Comparison of ENCODE assay signal across 8 cellular contexts in the genomic region with DNA sequence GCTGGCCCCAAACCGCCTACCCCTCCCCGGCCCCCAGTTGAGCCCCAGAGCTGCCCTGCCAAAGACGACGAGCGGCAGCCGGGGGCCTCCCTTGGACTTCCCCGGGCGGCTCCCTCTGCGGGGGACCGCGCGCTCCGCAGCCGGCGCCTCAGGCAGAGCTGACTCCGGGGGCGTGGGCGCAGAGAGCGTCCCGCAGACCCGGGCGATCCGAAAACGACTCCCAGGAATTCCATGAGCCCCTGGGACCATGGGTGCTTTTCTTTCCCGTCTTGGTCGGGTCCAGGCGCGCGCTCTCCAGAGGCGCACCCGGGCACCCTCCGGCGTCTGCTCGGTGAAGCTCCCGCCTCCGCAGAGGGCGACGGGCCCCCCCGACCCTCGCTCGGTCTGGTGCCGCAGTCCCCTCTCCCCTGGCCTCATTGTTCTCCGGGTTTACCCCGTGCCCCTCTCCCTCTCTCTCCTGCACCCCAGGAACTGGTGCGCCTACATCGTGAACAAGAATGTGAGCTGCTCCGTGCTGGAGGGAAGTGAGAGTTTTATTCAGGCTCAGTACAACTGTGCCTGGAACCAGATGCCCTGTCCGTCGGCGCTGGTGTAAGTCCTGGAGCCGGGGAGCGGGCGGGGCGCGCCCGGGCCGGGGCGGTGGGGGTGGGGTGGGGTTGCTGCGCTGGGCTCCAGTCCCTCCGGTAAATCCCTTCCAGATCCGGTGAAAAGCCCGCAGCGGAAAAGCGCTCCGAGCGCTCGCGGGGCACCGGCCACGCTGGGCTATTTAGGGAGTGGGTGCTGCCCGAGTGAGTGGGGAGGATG. TPM values are rescaled to one million over a fixed set of nuclear protein-coding genes. Genes with fewer than 3 reads are reported as not detected.
DNase-seq lines count a peak whose midpoint lies in the region; ATAC-seq and TF ChIP-seq lines count a peak whose summit lies in the region.

No MANE protein-coding gene starts in this region.

- peak; percentile 67 for ATAC-seq in activated CD8-positive, alpha-beta T cell treated with anti-CD3 and anti-CD28 coated beads for 36 hours
- ATAC-seq in GM19467 (IDR thresholded peaks at IDR 0.05; ENCODE audit: unreplicated experiment) = no peak

- peaks cover 20% of the 10 kb centered on the region for H3K4me1 Mint-ChIP-seq in Caco-2 (ENCODE audit: low read depth, unreplicated experiment)
- peaks cover 27% of the 10 kb centered on the region for H3K4me1 Mint-ChIP-seq in activated CD8-positive, alpha-beta T cell treated with anti-CD3 and anti-CD28 coated beads for 36 hours (ENCODE audit: low read depth)

- peak overlapping the region; percentile 80 for H3K4me3 ChIP-seq in Caco-2 (ENCODE audit: low read depth, low read length)
- peak overlapping the region; percentile 53 for H3K4me3 ChIP-seq in HFF-Myc (replicated peaks; ENCODE audit: low read depth, low read length)
- H3K4me3 ChIP-seq in neuron (ENCODE audit: low read length) = peak overlapping the region; percentile 20

- H3K9me3 Mint-ChIP-seq in Caco-2 (ENCODE audit: unreplicated experiment) = no peaks in the 10 kb centered on the region
- no peaks in the 10 kb centered on the region for H3K9me3 Mint-ChIP-seq in activated CD8-positive, alpha-beta T cell treated with anti-CD3 and anti-CD28 coated beads for 36 hours

- peak in 1 of 2 experiments; percentile 12 for TF ChIP-seq CTCF in Caco-2 (IDR thresholded peaks at IDR 0.05; ENCODE audit: insufficient read depth in 1 of 2, low read depth in 1 of 2, low read length in 1 of 2, severe bottlenecking in 1 of 2, unreplicated experiment in 1 of 2)
- TF ChIP-seq CTCF in HFF-Myc (IDR thresholded peaks at IDR 0.05; ENCODE audit: low read depth, low read length, missing control alignments) = no peak
- TF ChIP-seq CTCF in activated CD8-positive, alpha-beta T cell treated with anti-CD3 and anti-CD28 coated beads for 36 hours (IDR thresholded peaks at IDR 0.05) = no peak

- peak overlapping the region; percentile 99 for H3K4me3 Mint-ChIP-seq in Caco-2 (ENCODE audit: unreplicated experiment)
- peak overlapping the region; percentile 77 for H3K4me3 Mint-ChIP-seq in activated CD8-positive, alpha-beta T cell treated with anti-CD3 and anti-CD28 coated beads for 36 hours

- H3K27ac Mint-ChIP-seq in Caco-2 (ENCODE audit: unreplicated experiment) = no peak overlapping the region
- H3K27ac Mint-ChIP-seq in activated CD8-positive, alpha-beta T cell treated with anti-CD3 and anti-CD28 coated beads for 36 hours = no peak overlapping the region

- no peak overlapping the region for H2AFZ ChIP-seq in neuron (ENCODE audit: low read depth, low read length)

- CTCF ChIA-PET in Caco-2 (lab: Charles Lee) = interaction anchor here (0.6 kb wide), 1 partner anchor 106 kb away, joined by 5 read pairs; no protein-coding TSS in a partner anchor
- CTCF ChIA-PET in activated CD8-positive, alpha-beta T cell treated with anti-CD3 and anti-CD28 coated beads for 36 hours (lab: Charles Lee) = interaction anchor here (0.8 to 1.2 kb wide), 3 partner anchors 63 to 544 kb away, joined by 3 read pairs; no protein-coding TSS in a partner anchor

- intact Hi-C loops in Caco-2 (cut with micrococcal nuclease; ENCODE audit: unreplicated experiment) = loop anchor here (2.0 to 5.0 kb wide), 3 partner anchors 40 to 400 kb away; a partner anchor contains a TSS
- intact Hi-C loops in activated CD8-positive, alpha-beta T cell treated with anti-CD3 and anti-CD28 coated beads for 36 hours (cut with micrococcal nuclease) = loop anchor here (5.0 kb wide), 1 partner anchor 45 kb away; no protein-coding TSS in a partner anchor

- BruUV-seq in Caco-2 (replicated peaks; lab: Mats Ljungman, UMichigan) = no TSS peak

- no peaks in the 10 kb centered on the region for H3K9me3 ChIP-seq in Caco-2
- no peaks in the 10 kb centered on the region for H3K9me3 ChIP-seq in neuron (ENCODE audit: low read length)

- H3K27me3 Mint-ChIP-seq in Caco-2 (ENCODE audit: insufficient read depth, unreplicated experiment) = no peaks in the 10 kb centered on the region
- H3K27me3 Mint-ChIP-seq in activated CD8-positive, alpha-beta T cell treated with anti-CD3 and anti-CD28 coated beads for 36 hours = peaks cover 41% of the 10 kb centered on the region

- peaks cover 12% of the 10 kb centered on the region; the same call in 1 of the 2 replicates for H3K4me1 ChIP-seq in Caco-2
- H3K4me1 ChIP-seq in neuron (ENCODE audit: insufficient read depth, low read length) = peaks cover 8% of the 10 kb centered on the region

- no peaks in the 10 kb centered on the region for H3K27me3 ChIP-seq in Caco-2 (replicated peaks; ENCODE audit: control insufficient read depth, insufficient read depth, low read length)
- H3K27me3 ChIP-seq in neuron (ENCODE audit: insufficient read depth, low read length) = peaks cover 67% of the 10 kb centered on the region

- H3K36me3 Mint-ChIP-seq in Caco-2 (ENCODE audit: insufficient read depth, unreplicated experiment) = peaks cover 12% of the 10 kb centered on the region
- H3K36me3 Mint-ChIP-seq in activated CD8-positive, alpha-beta T cell treated with anti-CD3 and anti-CD28 coated beads for 36 hours (ENCODE audit: low read depth) = no peaks in the 10 kb centered on the region

- POLR2A ChIA-PET in Caco-2 (lab: Charles Lee) = interaction anchor here (0.6 to 1.7 kb wide), 2 partner anchors 22 to 369 kb away, joined by 3 to 6 read pairs; no protein-coding TSS in a partner anchor
- POLR2A ChIA-PET in activated CD8-positive, alpha-beta T cell treated with anti-CD3 and anti-CD28 coated beads for 36 hours (lab: Charles Lee) = interaction anchor here (0.6 to 1.3 kb wide), 4 partner anchors 10 to 313 kb away, joined by 3 to 4 read pairs (median 3); no protein-coding TSS in a partner anchor

- no peaks in the 10 kb centered on the region for H3K36me3 ChIP-seq in Caco-2 (ENCODE audit: control insufficient read depth, insufficient read depth, low read length)
- H3K36me3 ChIP-seq in neuron (ENCODE audit: insufficient read depth, low read length) = no peaks in the 10 kb centered on the region

- peak in 1 of 2 experiments; percentile 60 for DNase-seq in Caco-2
- no peak for DNase-seq in HFF-Myc (ENCODE audit: extremely low read depth, low read depth)
- peak; percentile 58 for DNase-seq in activated CD8-positive, alpha-beta T cell treated with anti-CD3 and anti-CD28 coated beads for 36 hours
- peak; percentile 26 for DNase-seq in fibroblast of peridontal ligament (ENCODE audit: extremely low read depth)
- no peak for DNase-seq in UCSD-AML1 (lab: John Stamatoyannopoulos, UW; ENCODE audit: unreplicated experiment)
- DNase-seq in NCI-H146 treated with DMSO at 0.1 percent for 48 hours (lab: John Stamatoyannopoulos, UW; ENCODE audit: unreplicated experiment) = no peak

RNA-seq across cellular contexts. Expression of a gene that starts 0.7 kb away (rescaled TPM):
- 41.6 and 53.4 TPM in 2 replicates for total RNA-seq in Caco-2 (2022)
- total RNA-seq in activated CD8-positive, alpha-beta T cell treated with anti-CD3 and anti-CD28 coated beads for 36 hours = 10 to 100 TPM; 17.3 to 19.4 TPM

Comparison
In these comparisons a context has a peak if more than half of its experiments do, and no peak if none do; other contexts are left out.
1. DNase-seq: peak in activated CD8-positive, alpha-beta T cell treated with anti-CD3 and anti-CD28 coated beads for 36 hours (single experiment) and fibroblast of peridontal ligament (single experiment); none in HFF-Myc (single experiment), UCSD-AML1 (single experiment) and NCI-H146 treated with DMSO at 0.1 percent for 48 hours (single experiment).
2. H3K4me3 ChIP-seq: peak in every context shown above with its lines; median percentile 80 in Caco-2; 53 in HFF-Myc; 20 in neuron.